9 cellular contexts compared by ENCODE assay signal in genomic region chr6:56683882-56684281, GRCh38. TPM values are rescaled to one million over a fixed set of nuclear protein-coding genes. Genes with fewer than 3 reads are reported as not detected.
DNase-seq lines count a peak whose midpoint lies in the region; ATAC-seq and TF ChIP-seq lines count a peak whose summit lies in the region.
"Had no signal": no experiment of that assay in that cellular context is flagged by ENCODE, and none has a peak within 500 bp of the region (broad histone marks: within the 10 kb centered on the region; RNA-seq: fewer than 3 reads in every experiment).

No MANE protein-coding gene starts in this region.

- H4K20me1 ChIP-seq in fibroblast of lung (ENCODE audit: control insufficient read depth, extremely low read depth, insufficient read depth, low read length), result no peaks in the 10 kb centered on the region

- H3K9me3 ChIP-seq in fibroblast of lung (ENCODE audit: control insufficient read depth, insufficient read depth, low read depth, low read length), result no peaks in the 10 kb centered on the region

- H3K4me1 ChIP-seq in fibroblast of lung (ENCODE audit: control insufficient read depth, extremely low read depth, insufficient read depth, low read length), result peaks cover 9% of the 10 kb centered on the region

- H3K27ac Mint-ChIP-seq in Calu3 (ENCODE audit: unreplicated experiment), result peak overlapping the region; percentile 60
- H3K27ac Mint-ChIP-seq: activated CD4-positive, alpha-beta T cell treated with anti-CD3 and anti-CD28 coated beads, Interleukin-2, amount 10 ng/mL, durations not matched to agents 7 days and 5 days had no signal

- BruUV-seq in Calu3 (replicated peaks; lab: Mats Ljungman, UMichigan), result no TSS peak

- peaks cover 6% of the 10 kb centered on the region for H3K36me3 Mint-ChIP-seq in Calu3 (ENCODE audit: insufficient read depth, unreplicated experiment)

- H3K9ac ChIP-seq in fibroblast of lung (ENCODE audit: insufficient read depth, low read length), result no peak overlapping the region

- intact Hi-C loops in Calu3 (cut with micrococcal nuclease; ENCODE audit: unreplicated experiment), result no loop called here

- peak overlapping the region; percentile 33 for H3K4me2 ChIP-seq in fibroblast of lung (ENCODE audit: extremely low read depth, insufficient read depth, low read length)

- H3K27ac ChIP-seq in fibroblast of lung (ENCODE audit: insufficient read depth, low read length), result peak overlapping the region; percentile 28

- DNase-seq in Calu3 (peak; percentile 58), RKO (ENCODE audit: low spot score) (peak; percentile 44), fibroblast of lung (ENCODE audit: low read depth in 2 of 2) (peak; percentile 92 to 93), omental fat pad (ENCODE audit: low spot score) (no peak), 8988T (no peak), CD1c-positive myeloid dendritic cell (ENCODE audit: extremely low spot score) (no peak)
- DNase-seq: activated CD4-positive, alpha-beta T cell treated with anti-CD3 and anti-CD28 coated beads, Interleukin-2, amount 10 ng/mL, durations not matched to agents 7 days and 5 days had no signal

- peaks cover 52% of the 10 kb centered on the region for H3K4me1 Mint-ChIP-seq in Calu3 (ENCODE audit: low read depth, unreplicated experiment)
- H3K4me1 Mint-ChIP-seq: activated CD4-positive, alpha-beta T cell treated with anti-CD3 and anti-CD28 coated beads, Interleukin-2, amount 10 ng/mL, durations not matched to agents 7 days and 5 days had no signal

- H3K27me3 ChIP-seq in fibroblast of lung (ENCODE audit: control insufficient read depth, insufficient read depth, low read length), result no peaks in the 10 kb centered on the region

- H3K4me3 ChIP-seq in fibroblast of lung (replicated peaks in 1 of 4; ENCODE audit: control extremely low read depth in 1 of 4, insufficient read depth in 1 of 4, low read depth in 3 of 4, low read length in 4 of 4), result no peak overlapping the region

- ATAC-seq in omental fat pad (ENCODE audit: low FRiP score), result peak; percentile 56
- no peak for ATAC-seq in HG02798 (IDR thresholded peaks at IDR 0.05; ENCODE audit: poor library complexity, unreplicated experiment)
- no peak for ATAC-seq in HG03280 (IDR thresholded peaks at IDR 0.05; ENCODE audit: unreplicated experiment)

- H3K79me2 ChIP-seq in fibroblast of lung (ENCODE audit: control insufficient read depth, insufficient read depth, low read length), result peaks cover 80% of the 10 kb centered on the region

- no peaks in the 10 kb centered on the region for H3K9me3 Mint-ChIP-seq in Calu3 (ENCODE audit: low read depth, unreplicated experiment)
- H3K9me3 Mint-ChIP-seq: activated CD4-positive, alpha-beta T cell treated with anti-CD3 and anti-CD28 coated beads, Interleukin-2, amount 10 ng/mL, durations not matched to agents 7 days and 5 days had no signal

- no peak for TF ChIP-seq CTCF in Calu3 (IDR thresholded peaks at IDR 0.05; ENCODE audit: unreplicated experiment)
- no peak for TF ChIP-seq CTCF in fibroblast of lung (conservative IDR thresholded peaks at IDR 0.05 in 1 of 2, IDR thresholded peaks at IDR 0.05 in 1 of 2; ENCODE audit: low read depth in 1 of 2, low read length in 2 of 2)
- no peak for TF ChIP-seq CTCF in omental fat pad (IDR thresholded peaks at IDR 0.05)

- H3K4me3 Mint-ChIP-seq in Calu3 (ENCODE audit: low read depth, unreplicated experiment), result peak overlapping the region; percentile 33
- H3K4me3 Mint-ChIP-seq: activated CD4-positive, alpha-beta T cell treated with anti-CD3 and anti-CD28 coated beads, Interleukin-2, amount 10 ng/mL, durations not matched to agents 7 days and 5 days had no signal

- CTCF ChIA-PET in Calu3 (lab: Charles Lee), result interaction anchor here (0.6 to 1.2 kb wide), 4 partner anchors 10 to 168 kb away, joined by 3 to 4 read pairs (median 3); no protein-coding TSS in a partner anchor

- no peaks in the 10 kb centered on the region for H3K27me3 Mint-ChIP-seq in Calu3 (ENCODE audit: unreplicated experiment)

- no peak overlapping the region for H2AFZ ChIP-seq in fibroblast of lung (ENCODE audit: low read length)

- no peaks in the 10 kb centered on the region for H3K36me3 ChIP-seq in fibroblast of lung (ENCODE audit: control insufficient read depth, insufficient read depth, low read length)

RNA-seq across cellular contexts. Expression of gene DST, which starts 41.2 kb away (rescaled TPM):
- total RNA-seq in Calu3 (2022), result 177 and 212 TPM in 2 replicates
- total RNA-seq in fibroblast of lung, result 362 and 670 TPM in 2 replicates
- polyA plus RNA-seq in fibroblast of lung, result 78.6 and 81.0 TPM in 2 replicates
- 98.4 and 109 TPM in 2 replicates for polyA plus RNA-seq in fibroblast of lung (2012)
- 159 and 194 TPM in 2 replicates for polyA minus RNA-seq in fibroblast of lung (ENCODE audit: low replicate concordance)
- 100 to 1,000 TPM; 126 to 371 (median 160) TPM for total RNA-seq in omental fat pad

Comparison
In these comparisons a context has a peak if more than half of its experiments do, and no peak if none do; other contexts are left out.
1. DNase-seq: peak in Calu3 (single experiment), RKO (single experiment) and fibroblast of lung (2 of 2); none in omental fat pad (single experiment), 8988T (single experiment) and CD1c-positive myeloid dendritic cell (single experiment).